14 cellular contexts compared by ENCODE assay signal in the genomic region with DNA sequence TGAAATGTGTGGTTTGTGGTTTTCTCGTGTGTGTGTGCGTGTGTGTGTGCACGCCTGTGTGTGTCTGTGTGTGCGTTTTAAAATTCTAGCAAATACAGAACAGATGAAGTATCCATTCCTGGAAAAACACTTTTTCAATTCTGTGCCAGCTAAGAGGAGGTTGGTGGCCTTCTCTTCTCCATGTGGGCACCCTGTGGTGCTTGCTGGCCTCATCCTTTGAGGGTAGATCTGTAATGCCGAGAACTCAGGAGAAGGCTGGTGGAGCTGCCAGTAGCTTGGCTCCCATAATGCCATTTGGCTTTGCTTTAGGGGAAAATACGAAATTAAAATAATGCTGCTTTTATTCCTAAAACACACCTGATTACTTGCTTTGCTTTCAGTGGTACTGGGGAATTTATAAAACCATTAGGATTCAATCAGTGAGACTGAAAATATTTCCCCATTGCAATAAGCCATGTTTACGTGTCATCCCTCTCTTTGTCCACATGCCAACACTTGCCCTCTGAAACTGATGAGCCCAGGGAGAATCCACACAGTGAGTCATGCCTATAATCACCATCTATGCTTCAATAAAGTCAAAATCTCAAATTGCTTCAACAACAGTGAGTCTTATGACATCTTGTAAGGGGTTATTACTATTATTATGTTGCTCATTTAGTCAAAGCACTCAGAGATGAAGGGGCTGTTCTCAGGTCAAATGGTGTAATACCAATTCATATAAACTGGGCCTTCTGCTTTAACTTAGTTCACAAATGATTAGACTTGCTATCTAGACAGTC. TPM values are rescaled to one million over a fixed set of nuclear protein-coding genes. Genes with fewer than 3 reads are reported as not detected.
A peak's percentile ranks its signal among the peaks of the same experiment; 100 is the strongest.
DNase-seq lines count a peak whose midpoint lies in the region; ATAC-seq and TF ChIP-seq lines count a peak whose summit lies in the region.
"Had no signal": no experiment of that assay in that cellular context is flagged by ENCODE, and none has a peak within 500 bp of the region (broad histone marks: within the 10 kb centered on the region; RNA-seq: fewer than 3 reads in every experiment).

No MANE protein-coding gene starts in this region.

- H3K36me3 ChIP-seq in KOPT-K1 (ENCODE audit: insufficient read depth, low read length): peaks cover 39% of the 10 kb centered on the region
- no peaks in the 10 kb centered on the region for H3K36me3 ChIP-seq in body of pancreas (replicated peaks in 1 of 2; ENCODE audit: insufficient read depth in 1 of 2, low read depth in 2 of 2)

- WGBS in lower leg skin, 2 donors: 64 to 65% methylated on average over 7 of the region's 7 CpGs
- 85 to 91% methylated on average over 7 of the region's 7 CpGs for WGBS in body of pancreas, 2 donors

- DNase-seq in AG10803 (ENCODE audit: low read depth) (peak; percentile 93), brain pericyte (ENCODE audit: low read depth, low spot score) (peak; percentile 84), lower leg skin (ENCODE audit: low spot score in 2 of 2) (peak; percentile 54 to 67), body of pancreas (no peak), NCI-H1436 (lab: John Stamatoyannopoulos, UW) (no peak)
- DNase-seq: activated naive CD4-positive, alpha-beta T cell treated with anti-CD3 and anti-CD28 coated beads, Interleukin-2, amount 50 U/mL, for 16 hours; Calu3; H7; NCI-H1417 treated with DMSO at 0.1 percent for 48 hours; RPMI8226 had no signal

- H3K27ac ChIP-seq in KOPT-K1 (ENCODE audit: low read depth, low read length, poor library complexity, severe bottlenecking) (peak overlapping the region; percentile 54), body of pancreas (no peak overlapping the region)

- TF ChIP-seq CTCF in AG10803 (conservative IDR thresholded peaks at IDR 0.05; ENCODE audit: low read length): no peak
- no peak for TF ChIP-seq CTCF in lower leg skin (IDR thresholded peaks at IDR 0.05)
- no peak for TF ChIP-seq CTCF in body of pancreas (IDR thresholded peaks at IDR 0.05)

- ATAC-seq in body of pancreas: no peak
- no peak for ATAC-seq in GM21723 (IDR thresholded peaks at IDR 0.05; ENCODE audit: unreplicated experiment)
- no peak for ATAC-seq in HG03025 (IDR thresholded peaks at IDR 0.05; ENCODE audit: low FRiP score, unreplicated experiment)
- ATAC-seq: activated CD4-positive, CD25-positive, alpha-beta regulatory T cell treated with anti-CD3 and anti-CD28 coated beads, Interleukin-2, amount 50 U/mL, for 24 hours had no signal

- H3K4me3 ChIP-seq in AG10803 (ENCODE audit: low read length) (no peak overlapping the region), lower leg skin (ENCODE audit: low read depth, poor library complexity, severe bottlenecking) (no peak overlapping the region), body of pancreas (no peak overlapping the region)

- H3K4me1 ChIP-seq in body of pancreas: no peaks in the 10 kb centered on the region

- TF ChIP-seq POLR2A in lower leg skin (IDR thresholded peaks at IDR 0.05) (no peak), body of pancreas (IDR thresholded peaks at IDR 0.05) (no peak)

- intact Hi-C loops in lower leg skin (cut with DNase I; ENCODE audit: low total_unique reads): no loop called here
- intact Hi-C loops in body of pancreas (cut with DNase I): no loop called here

- no peaks in the 10 kb centered on the region for H3K9me3 ChIP-seq in KOPT-K1 (ENCODE audit: insufficient read depth, low read length, poor library complexity, severe bottlenecking)
- no peaks in the 10 kb centered on the region for H3K9me3 ChIP-seq in body of pancreas

- no peaks in the 10 kb centered on the region for H3K27me3 ChIP-seq in body of pancreas

RNA-seq across cellular contexts. Expression of gene ABCA4, which starts 39.2 kb away (rescaled TPM):
- 1 to 10 TPM in 3 of 4 donors, under 1 TPM in 1; 0.46 to 5.3 (median 3.8) TPM for total RNA-seq in lower leg skin
- under 1 TPM; under 0.01 TPM for total RNA-seq in body of pancreas

Comparison
In these comparisons a context has a peak if more than half of its experiments do, and no peak if none do; other contexts are left out.
1. DNase-seq: peak in AG10803 (single experiment), brain pericyte (single experiment) and lower leg skin (2 of 2); none in body of pancreas (0 of 4) and NCI-H1436 (single experiment).